Comparison of ENCODE assay signal across 16 cellular contexts in genomic region chr4:159137176-159137575, GRCh38. TPM values are rescaled to one million over a fixed set of nuclear protein-coding genes. Genes with fewer than 3 reads are reported as not detected.
DNase-seq lines count a peak whose midpoint lies in the region; ATAC-seq and TF ChIP-seq lines count a peak whose summit lies in the region.
"Had no signal": no experiment of that assay in that cellular context is flagged by ENCODE, and none has a peak within 500 bp of the region (broad histone marks: within the 10 kb centered on the region; RNA-seq: fewer than 3 reads in every experiment).

No MANE protein-coding gene starts in this region.

- intact Hi-C loops in Right ventricle myocardium inferior (cut with DNase I): no loop called here
- intact Hi-C loops in right cardiac atrium (cut with DNase I): no loop called here

- H3K4me3 ChIP-seq in right atrium auricular region (no peak overlapping the region), right cardiac atrium (ENCODE audit: low read length) (no peak overlapping the region)
- H3K4me3 ChIP-seq: GM23248 had no signal

- no peak for TF ChIP-seq CTCF in right atrium auricular region (IDR thresholded peaks at IDR 0.05)
- no peak for TF ChIP-seq CTCF in RWPE1 (conservative IDR thresholded peaks at IDR 0.05; ENCODE audit: low read depth)

- DNase-seq in Right ventricle myocardium inferior (ENCODE audit: missing footprints) (no peak), right atrium auricular region (ENCODE audit: low spot score) (no peak), SHP77 treated with DMSO at 0.1 percent for 48 hours (lab: John Stamatoyannopoulos, UW) (peak; percentile 12), right cardiac atrium (no peak), inferior parietal cortex (ENCODE audit: extremely low spot score) (no peak), RWPE1 (ENCODE audit: low spot score) (no peak)
- DNase-seq in stimulated activated CD4-positive, alpha-beta T cell treated with anti-CD3 and anti-CD28 coated beads, Interleukin-4, amount 100 ng/mL, for 1 hour: no peak
- DNase-seq: ACHN; activated naive CD8-positive, alpha-beta T cell treated with anti-CD3 and anti-CD28 coated beads, Interleukin-2, amount 50 U/mL, for 24 hours; CD8-positive, alpha-beta memory T cell; GM23248; NCI-H2081 treated with DMSO at 0.1 percent for 48 hours had no signal

- H3K9me3 ChIP-seq in right atrium auricular region (no peaks in the 10 kb centered on the region), right cardiac atrium (ENCODE audit: control insufficient read depth, low read length) (no peaks in the 10 kb centered on the region)

- CTCF ChIA-PET in RWPE1 (lab: Yijun Ruan, JAX): no interaction called here

- H3K27me3 ChIP-seq in right atrium auricular region: no peaks in the 10 kb centered on the region
- H3K27me3 ChIP-seq in right cardiac atrium (ENCODE audit: control insufficient read depth, insufficient read depth): no peaks in the 10 kb centered on the region

- H3K4me1 ChIP-seq in right atrium auricular region: peaks cover 0 to 33% of the 10 kb centered on the region in 2 donors
- peaks cover 5% of the 10 kb centered on the region for H3K4me1 ChIP-seq in right cardiac atrium (ENCODE audit: control insufficient read depth, insufficient read depth, low read length)

- POLR2A ChIA-PET in RWPE1 (lab: Yijun Ruan, JAX; ENCODE audit: low non-redundant PET): no interaction called here

- peak; percentile 52 for ATAC-seq in Right ventricle myocardium inferior
- ATAC-seq in right cardiac atrium: peak; percentile 36 to 57
- ATAC-seq in HG03139 (IDR thresholded peaks at IDR 0.05; ENCODE audit: unreplicated experiment): no peak
- ATAC-seq: activated CD4-positive, CD25-positive, alpha-beta regulatory T cell treated with anti-CD3 and anti-CD28 coated beads, Interleukin-2, amount 50 U/mL, for 24 hours; activated naive CD8-positive, alpha-beta T cell treated with anti-CD3 and anti-CD28 coated beads, Interleukin-2, amount 50 U/mL, for 24 hours; Panc1 had no signal

- no peaks in the 10 kb centered on the region for H3K36me3 ChIP-seq in right atrium auricular region

- H3K27ac ChIP-seq in right atrium auricular region (no peak overlapping the region), right cardiac atrium (ENCODE audit: low read length) (no peak overlapping the region), RWPE1 (no peak overlapping the region)
- H3K27ac ChIP-seq: GM23248, KMS-11 had no signal

RNA-seq across cellular contexts. Expression of gene RAPGEF2, which starts 34.3 kb away (rescaled TPM):
- total RNA-seq in Right ventricle myocardium inferior: 42.8 TPM
- total RNA-seq in right atrium auricular region: 10 to 100 TPM; 49.8 to 51.5 TPM
- 10 to 100 TPM; 35.7 to 38.6 (median 38.2) TPM for total RNA-seq in right cardiac atrium
- polyA plus RNA-seq in right cardiac atrium: 10.6 TPM
